In the genomic region with DNA sequence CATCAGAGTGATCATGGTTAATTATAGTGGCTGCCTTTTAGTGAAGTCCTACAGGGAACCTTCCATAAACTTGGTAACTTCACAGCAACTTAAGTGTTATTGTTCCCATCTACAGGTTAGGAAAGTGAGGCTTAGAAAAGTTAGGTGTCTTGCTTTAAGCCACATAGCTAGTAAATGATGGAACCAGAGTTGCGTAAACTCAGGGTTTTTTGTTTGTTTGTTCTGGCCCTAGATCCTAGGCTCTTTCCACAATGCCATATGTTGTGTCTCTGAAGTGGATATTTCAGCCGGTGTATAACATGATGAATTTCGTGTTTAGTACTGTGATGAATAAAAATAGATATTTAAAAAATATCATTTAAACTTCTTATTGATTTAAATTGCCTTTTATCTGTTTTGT, we compare ENCODE assay signal across 37 cellular contexts. TPM values are rescaled to one million over a fixed set of nuclear protein-coding genes. Genes with fewer than 3 reads are reported as not detected.
"Had no signal": no experiment of that assay in that cellular context is flagged by ENCODE, and none has a peak within 500 bp of the region (broad histone marks: within the 10 kb centered on the region; RNA-seq: fewer than 3 reads in every experiment).

No MANE protein-coding gene starts in this region.

- FAIRE-seq: astrocyte, bronchial epithelial cell had no signal

- H3K27me3 ChIP-seq: adrenal gland, ascending aorta, body of pancreas, brain microvascular endothelial cell, breast epithelium, cardiac muscle cell had no signal

- H3K4me3 ChIP-seq: adrenal gland, ascending aorta, body of pancreas, breast epithelium, cardiac muscle cell had no signal

- H3K4me1 ChIP-seq: adrenal gland, ascending aorta, body of pancreas, breast epithelium had no signal

- H3K36me3 ChIP-seq: adrenal gland, ascending aorta, brain microvascular endothelial cell, breast epithelium, cardiac muscle cell had no signal

- H3K9me3 ChIP-seq: adrenal gland, ascending aorta, body of pancreas, breast epithelium had no signal

- H3K27ac ChIP-seq: adrenal gland, ascending aorta, body of pancreas, brain microvascular endothelial cell, breast epithelium, cardiac muscle cell had no signal

- ATAC-seq: activated naive CD4-positive, alpha-beta T cell treated with anti-CD3 and anti-CD28 coated beads, Interleukin-2, amount 50 U/mL, for 72 hours; activated naive CD8-positive, alpha-beta T cell treated with anti-CD3 and anti-CD28 coated beads, Interleukin-2, amount 50 U/mL, for 24 hours; activated T-cell treated with anti-CD3 and anti-CD28 coated beads, Interleukin-2, amount 50 U/mL, for 4 hours; activated T-cell treated with anti-CD3 and anti-CD28 coated beads, Interleukin-2, amount 50 U/mL, for 72 hours; activated T-helper 17 cell treated with anti-CD3 and anti-CD28 coated beads, Interleukin-2, amount 50 U/mL, for 72 hours; body of pancreas had no signal

- DNase-seq: activated effector memory CD4-positive, alpha-beta T cell treated with anti-CD3 and anti-CD28 coated beads, Interleukin-2, amount 50 U/mL, for 16 hours; activated effector memory CD4-positive, alpha-beta T cell treated with Interleukin-2 at 50 U/mL for 16 hours; activated gamma-delta T cell; activated gamma-delta T cell treated with Interleukin-2 at 50 U/mL for 16 hours; activated naive CD4-positive, alpha-beta T cell; activated naive CD4-positive, alpha-beta T cell treated with anti-CD3 and anti-CD28 coated beads for 36 hours; activated naive CD4-positive, alpha-beta T cell treated with anti-CD3 and anti-CD28 coated beads, Interleukin-2, amount 10 ng/mL, durations not matched to agents 7 days and 5 days; activated naive CD4-positive, alpha-beta T cell treated with anti-CD3 and anti-CD28 coated beads, Interleukin-2, amount 50 U/mL, for 16 hours; activated naive CD4-positive, alpha-beta T cell treated with Interleukin-2 at 50 U/mL for 16 hours; activated naive CD8-positive, alpha-beta T cell treated with anti-CD3 and anti-CD28 coated beads for 36 hours; activated naive CD8-positive, alpha-beta T cell treated with anti-CD3 and anti-CD28 coated beads, Interleukin-2, amount 10 ng/mL, durations not matched to agents 7 days and 5 days; activated naive CD8-positive, alpha-beta T cell treated with anti-CD3 and anti-CD28 coated beads, Interleukin-2, amount 50 U/mL, for 24 hours; activated T-cell treated with anti-CD3 and anti-CD28 coated beads, Interleukin-2, amount 50 U/mL, for 1 hour; activated T-cell treated with anti-CD3 and anti-CD28 coated beads, Interleukin-2, amount 50 U/mL, for 24 hours; activated T-cell treated with anti-CD3 and anti-CD28 coated beads, Interleukin-2, amount 50 U/mL, for 4 hours; activated T-cell treated with anti-CD3 and anti-CD28 coated beads, Interleukin-2, amount 50 U/mL, for 48 hours; activated T-cell treated with anti-CD3 and anti-CD28 coated beads, Interleukin-2, amount 50 U/mL, for 72 hours; adrenal gland; amniotic stem cell; amygdala; anterior cingulate cortex; aorta; body of pancreas; brain microvascular endothelial cell; caudate nucleus; central memory CD4-positive, alpha-beta T cell; cerebellar nuclear complex had no signal

RNA-seq across cellular contexts. Expression of a gene that starts 27.6 kb away (rescaled TPM):
- total RNA-seq: activated naive CD4-positive, alpha-beta T cell treated with anti-CD3 and anti-CD28 coated beads for 36 hours; activated naive CD4-positive, alpha-beta T cell treated with anti-CD3 and anti-CD28 coated beads, Interleukin-2, amount 50 U/mL, for 72 hours; activated naive CD8-positive, alpha-beta T cell treated with anti-CD3 and anti-CD28 coated beads for 36 hours; activated naive CD8-positive, alpha-beta T cell treated with anti-CD3 and anti-CD28 coated beads, Interleukin-2, amount 10 ng/mL, durations not matched to agents 7 days and 5 days; activated T-cell treated with anti-CD3 and anti-CD28 coated beads, Interleukin-2, amount 50 U/mL, for 4 hours; activated T-cell treated with anti-CD3 and anti-CD28 coated beads, Interleukin-2, amount 50 U/mL, for 72 hours; activated T-helper 1 cell treated with anti-CD3 and anti-CD28 coated beads, Interleukin-12 subunit alpha, Interleukin-12 subunit beta, Interleukin-2, Interleukin-4 antibody, amounts not matched to agents 30 ng/mL and 10 ng/mL and 1 ng/mL, durations not matched to agents 14 hours and 24 hours and 36 hours; activated T-helper 17 cell treated with anti-CD3 and anti-CD28 coated beads, Interleukin-2, amount 50 U/mL, for 72 hours; activated T-helper 2 cell treated with anti-CD3 and anti-CD28 coated beads, Interferon-gamma antibody, Interleukin-2, Interleukin-4, amounts not matched to agents 10 μg/mL and 5 μg/mL and 100 μg/mL, durations not matched to agents 14 hours and 24 hours and 36 hours; ascending aorta; astrocyte; cardiac septum had no signal
- polyA plus RNA-seq: aorta had no signal
